ENCODE assay signal across 8 cellular contexts in genomic region chr19:34772697-34773554, GRCh38. TPM values are rescaled to one million over a fixed set of nuclear protein-coding genes. Genes with fewer than 3 reads are reported as not detected.
DNase-seq lines count a peak whose midpoint lies in the region; ATAC-seq, FAIRE-seq and TF ChIP-seq lines count a peak whose summit lies in the region.

TSS of gene ZNF599 (minus strand) at chr19:34773215. CDS start at chr19:34772841, 374 bp downstream.

- no peaks in the 10 kb centered on the region for H3K9me3 ChIP-seq in naive thymus-derived CD4-positive, alpha-beta T cell (ENCODE audit: control insufficient read depth in 2 of 3, low read length in 3 of 3)

- intact Hi-C loops in naive thymus-derived CD4-positive, alpha-beta T cell (cut with micrococcal nuclease), result loop anchor here (1.0 to 10.0 kb wide), 7 partner anchors 39 to 239 kb away; partner anchors contain the start of genes SCGB2B2 (in 2 of the 2), ZNF30 (in 2 of the 2), ZNF302 (in 2 of the 2) and ZNF181 (in 1 of the 2)

- ATAC-seq in GM21381 (IDR thresholded peaks at IDR 0.05; ENCODE audit: unreplicated experiment), result peak; percentile 96
- peak; percentile 99 for ATAC-seq in naive thymus-derived CD4-positive, alpha-beta T cell
- peak; percentile 99 for ATAC-seq in stimulated activated memory B cell treated with anti-CD40 and anti-IgM and Interleukin-4, amounts not matched to agents 10 μg/mL and 1 μg/mL and 100 μg/mL, for 72 hours

- H3K27ac Mint-ChIP-seq in naive thymus-derived CD4-positive, alpha-beta T cell, result peak within 1 kb of the TSS; percentile 84 to 97 (median 95)
- peak within 1 kb of the TSS; percentile 61 for H3K27ac Mint-ChIP-seq in stimulated activated memory B cell treated with anti-CD40 and anti-IgM and Interleukin-4, amounts not matched to agents 10 μg/mL and 1 μg/mL and 100 μg/mL, for 72 hours

- CTCF ChIA-PET in naive thymus-derived CD4-positive, alpha-beta T cell (lab: Charles Lee), result interaction anchor here (1.3 kb wide), 1 partner anchor 241 kb away, joined by 3 read pairs; no protein-coding TSS in a partner anchor

- peaks cover 0 to 15% (median 5%) of the 10 kb centered on the region in 5 donors for H3K27me3 Mint-ChIP-seq in naive thymus-derived CD4-positive, alpha-beta T cell
- H3K27me3 Mint-ChIP-seq in stimulated activated memory B cell treated with anti-CD40 and anti-IgM and Interleukin-4, amounts not matched to agents 10 μg/mL and 1 μg/mL and 100 μg/mL, for 72 hours, result no peaks in the 10 kb centered on the region

- peak within 1 kb of the TSS; percentile 81 for H3K27ac ChIP-seq in naive thymus-derived CD4-positive, alpha-beta T cell (ENCODE audit: low read depth, low read length)

- H3K36me3 Mint-ChIP-seq in naive thymus-derived CD4-positive, alpha-beta T cell, result peaks cover 0 to 36% (median 21%) of the 10 kb centered on the region in 5 donors
- H3K36me3 Mint-ChIP-seq in stimulated activated memory B cell treated with anti-CD40 and anti-IgM and Interleukin-4, amounts not matched to agents 10 μg/mL and 1 μg/mL and 100 μg/mL, for 72 hours, result peaks cover 20% of the 10 kb centered on the region

- peak; percentile 93 for DNase-seq in D341Med (ENCODE audit: low spot score)
- peak; percentile 82 for DNase-seq in HTR-8/SVneo (ENCODE audit: insufficient read length, low spot score)
- peak; percentile 98 for DNase-seq in OCI-M2 (lab: John Stamatoyannopoulos, UW; ENCODE audit: unreplicated experiment)
- peak; percentile 84 for DNase-seq in activated T-helper 1 cell treated with Interleukin-2 at 50 U/mL for 16 hours (ENCODE audit: low read depth)
- DNase-seq in fibroblast of mammary gland (ENCODE audit: low read depth), result peak; percentile 87
- peak; percentile 72 to 89 (median 87) for DNase-seq in naive thymus-derived CD4-positive, alpha-beta T cell

- H3K27me3 ChIP-seq in naive thymus-derived CD4-positive, alpha-beta T cell (ENCODE audit: control insufficient read depth in 2 of 2, insufficient read depth in 2 of 2, low read length in 2 of 2), result no peaks in the 10 kb centered on the region

- peaks cover 7 to 10% of the 10 kb centered on the region in 2 donors for H3K4me1 ChIP-seq in naive thymus-derived CD4-positive, alpha-beta T cell (ENCODE audit: control insufficient read depth in 2 of 2, insufficient read depth in 2 of 2, low read length in 2 of 2)

- TF ChIP-seq CTCF in fibroblast of mammary gland (conservative IDR thresholded peaks at IDR 0.05; ENCODE audit: control insufficient read depth, insufficient read depth, low read depth, low read length), result no peak

- H3K4me3 Mint-ChIP-seq in naive thymus-derived CD4-positive, alpha-beta T cell, result peak within 1 kb of the TSS; percentile 92 to 99 (median 96)
- peak within 1 kb of the TSS; percentile 85 for H3K4me3 Mint-ChIP-seq in stimulated activated memory B cell treated with anti-CD40 and anti-IgM and Interleukin-4, amounts not matched to agents 10 μg/mL and 1 μg/mL and 100 μg/mL, for 72 hours

- POLR2A ChIA-PET in naive thymus-derived CD4-positive, alpha-beta T cell (lab: Charles Lee), result interaction anchor here (0.8 to 1.6 kb wide), 5 partner anchors 16 to 240 kb away, joined by 3 to 7 read pairs (median 3); partner anchors contain the start of genes ZNF181, ZNF302 and ZNF792

- H3K9me3 Mint-ChIP-seq in naive thymus-derived CD4-positive, alpha-beta T cell, result peaks cover 0 to 25% (median 4%) of the 10 kb centered on the region in 11 donors
- peaks cover 5% of the 10 kb centered on the region for H3K9me3 Mint-ChIP-seq in stimulated activated memory B cell treated with anti-CD40 and anti-IgM and Interleukin-4, amounts not matched to agents 10 μg/mL and 1 μg/mL and 100 μg/mL, for 72 hours

- peak; percentile 97 for FAIRE-seq in HTR-8/SVneo (lab: Jason Lieb, UNC)

- peak within 1 kb of the TSS; percentile 80 for H3K4me3 ChIP-seq in fibroblast of mammary gland (ENCODE audit: control insufficient read depth, low read depth, low read length)
- H3K4me3 ChIP-seq in naive thymus-derived CD4-positive, alpha-beta T cell (ENCODE audit: low read length), result peak within 1 kb of the TSS; percentile 88

- H3K36me3 ChIP-seq in naive thymus-derived CD4-positive, alpha-beta T cell (ENCODE audit: control insufficient read depth in 2 of 3, insufficient read depth in 3 of 3, low read length in 3 of 3), result peaks cover 0 to 12% (median 0%) of the 10 kb centered on the region in 3 experiments

- peaks cover 13 to 21% (median 20%) of the 10 kb centered on the region in 7 donors for H3K4me1 Mint-ChIP-seq in naive thymus-derived CD4-positive, alpha-beta T cell
- peaks cover 15% of the 10 kb centered on the region for H3K4me1 Mint-ChIP-seq in stimulated activated memory B cell treated with anti-CD40 and anti-IgM and Interleukin-4, amounts not matched to agents 10 μg/mL and 1 μg/mL and 100 μg/mL, for 72 hours

RNA-seq across cellular contexts. Expression of gene ZNF599, which starts in this region (rescaled TPM):
- total RNA-seq in naive thymus-derived CD4-positive, alpha-beta T cell, result 10 to 100 TPM in 2 of 5 experiments, 1 to 10 TPM in 3; 2.9 to 11.6 (median 5.3) TPM
- 10 to 100 TPM in 1 of 2 donors, 1 to 10 TPM in 1; 9.6 to 10.9 TPM for polyA plus RNA-seq in naive thymus-derived CD4-positive, alpha-beta T cell

Comparison
In these comparisons a context has a peak if more than half of its experiments do, and no peak if none do; other contexts are left out.
1. Peak in every context shown above with its lines: DNase-seq, ATAC-seq, H3K4me3 ChIP-seq and H3K27ac ChIP-seq.